Comparison of ENCODE assay signal across 24 cellular contexts in the genomic region with DNA sequence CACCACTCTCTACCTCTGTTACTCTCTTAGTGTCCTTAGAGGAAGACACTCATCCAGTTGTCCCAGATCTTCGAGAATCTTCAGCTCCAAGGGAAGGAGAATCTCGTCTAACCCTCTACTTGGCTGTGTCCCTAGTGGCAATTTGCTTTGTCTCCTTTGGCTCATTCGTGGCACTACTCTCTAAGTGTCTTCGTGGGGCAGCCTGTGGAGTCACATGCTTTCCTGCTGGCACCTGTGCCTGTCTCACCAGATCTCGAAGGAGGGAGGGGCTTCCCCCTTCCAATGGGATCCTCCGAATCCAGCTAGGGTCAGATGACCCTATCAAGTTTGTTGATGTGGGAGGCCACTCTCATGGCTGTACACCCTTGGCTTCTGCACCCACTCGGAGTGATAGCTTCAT. TPM values are rescaled to one million over a fixed set of nuclear protein-coding genes. Genes with fewer than 3 reads are reported as not detected.
"Had no signal": no experiment of that assay in that cellular context is flagged by ENCODE, and none has a peak within 500 bp of the region (broad histone marks: within the 10 kb centered on the region; RNA-seq: fewer than 3 reads in every experiment).

No MANE protein-coding gene starts in this region.

- H3K9me3 Mint-ChIP-seq: activated naive CD8-positive, alpha-beta T cell treated with anti-CD3 and anti-CD28 coated beads, Interleukin-2, amount 10 ng/mL, durations not matched to agents 7 days and 5 days; activated T-cell treated with anti-CD3 and anti-CD28 coated beads, Interleukin-2, amount 50 U/mL, for 4 hours; effector memory CD8-positive, alpha-beta T cell had no signal

- ATAC-seq: activated CD8-positive, alpha-beta T cell treated with anti-CD3 and anti-CD28 coated beads, Interleukin-2, amount 10 ng/mL, durations not matched to agents 7 days and 5 days; activated T-cell treated with anti-CD3 and anti-CD28 coated beads, Interleukin-2, amount 50 U/mL, for 4 hours; effector memory CD8-positive, alpha-beta T cell; gastrocnemius medialis; left colon; right cardiac atrium had no signal

- DNase-seq: activated CD4-positive, alpha-beta T cell treated with anti-CD3 and anti-CD28 coated beads for 1 hour; activated CD4-positive, alpha-beta T cell treated with anti-CD3 and anti-CD28 coated beads, Interleukin-2, amount 50 U/mL, for 1 hour; activated CD8-positive, alpha-beta T cell treated with anti-CD3 and anti-CD28 coated beads, Interleukin-2, amount 10 ng/mL, durations not matched to agents 7 days and 5 days; activated naive CD4-positive, alpha-beta T cell treated with Interleukin-2 at 50 U/mL for 16 hours; activated naive CD8-positive, alpha-beta T cell treated with anti-CD3 and anti-CD28 coated beads, Interleukin-2, amount 10 ng/mL, durations not matched to agents 7 days and 5 days; activated T-cell treated with anti-CD3 and anti-CD28 coated beads, Interleukin-2, amount 50 U/mL, for 4 hours; amniotic stem cell; effector memory CD8-positive, alpha-beta T cell; gastrocnemius medialis; head of caudate nucleus; hypothalamus; left colon; mesenchymal stem cell; ovary; psoas muscle; right cardiac atrium; stimulated activated CD4-positive, alpha-beta T cell treated with anti-CD3 and anti-CD28 coated beads, Interleukin-4, amount 100 ng/mL, for 24 hours; stimulated activated naive CD4-positive, alpha-beta T cell treated with Interleukin-2 at 50 U/mL for 16 hours; T-helper 9 cell; thyroid gland had no signal

- H3K36me3 Mint-ChIP-seq: activated naive CD8-positive, alpha-beta T cell treated with anti-CD3 and anti-CD28 coated beads, Interleukin-2, amount 10 ng/mL, durations not matched to agents 7 days and 5 days had no signal

- H3K27ac ChIP-seq: cardiac muscle cell, esophagus muscularis mucosa, gastrocnemius medialis, ovary, psoas muscle, thyroid gland had no signal

- H3K4me3 Mint-ChIP-seq: activated CD8-positive, alpha-beta T cell treated with anti-CD3 and anti-CD28 coated beads, Interleukin-2, amount 10 ng/mL, durations not matched to agents 7 days and 5 days; activated naive CD8-positive, alpha-beta T cell treated with anti-CD3 and anti-CD28 coated beads, Interleukin-2, amount 10 ng/mL, durations not matched to agents 7 days and 5 days; activated T-cell treated with anti-CD3 and anti-CD28 coated beads, Interleukin-2, amount 50 U/mL, for 4 hours had no signal

- H3K27ac Mint-ChIP-seq: activated CD8-positive, alpha-beta T cell treated with anti-CD3 and anti-CD28 coated beads, Interleukin-2, amount 10 ng/mL, durations not matched to agents 7 days and 5 days; activated naive CD8-positive, alpha-beta T cell treated with anti-CD3 and anti-CD28 coated beads, Interleukin-2, amount 10 ng/mL, durations not matched to agents 7 days and 5 days; effector memory CD8-positive, alpha-beta T cell had no signal

RNA-seq across cellular contexts. Expression of a gene that starts 1.8 kb away (rescaled TPM):
- total RNA-seq: activated CD8-positive, alpha-beta T cell treated with anti-CD3 and anti-CD28 coated beads, Interleukin-2, amount 10 ng/mL, durations not matched to agents 7 days and 5 days; activated naive CD8-positive, alpha-beta T cell treated with anti-CD3 and anti-CD28 coated beads, Interleukin-2, amount 10 ng/mL, durations not matched to agents 7 days and 5 days; activated T-cell treated with anti-CD3 and anti-CD28 coated beads, Interleukin-2, amount 50 U/mL, for 4 hours; mononuclear cell; T-helper 1 cell treated with Interleukin-12 subunit alpha and Interleukin-12 subunit beta and Interleukin-4 antibody, amounts not matched to agents 30 ng/mL and 1 ng/mL, for 36 hours had no signal

RNA-seq across cellular contexts. Expression of a gene that starts 2.3 kb away (rescaled TPM):
- total RNA-seq: activated CD8-positive, alpha-beta T cell treated with anti-CD3 and anti-CD28 coated beads, Interleukin-2, amount 10 ng/mL, durations not matched to agents 7 days and 5 days; activated naive CD8-positive, alpha-beta T cell treated with anti-CD3 and anti-CD28 coated beads, Interleukin-2, amount 10 ng/mL, durations not matched to agents 7 days and 5 days; activated T-cell treated with anti-CD3 and anti-CD28 coated beads, Interleukin-2, amount 50 U/mL, for 4 hours; T-helper 1 cell treated with Interleukin-12 subunit alpha and Interleukin-12 subunit beta and Interleukin-4 antibody, amounts not matched to agents 30 ng/mL and 1 ng/mL, for 36 hours had no signal

RNA-seq across cellular contexts. Expression of a gene that starts 11.4 kb away (rescaled TPM):
- total RNA-seq: activated CD8-positive, alpha-beta T cell treated with anti-CD3 and anti-CD28 coated beads, Interleukin-2, amount 10 ng/mL, durations not matched to agents 7 days and 5 days; activated naive CD8-positive, alpha-beta T cell treated with anti-CD3 and anti-CD28 coated beads, Interleukin-2, amount 10 ng/mL, durations not matched to agents 7 days and 5 days; T-helper 1 cell treated with Interleukin-12 subunit alpha and Interleukin-12 subunit beta and Interleukin-4 antibody, amounts not matched to agents 30 ng/mL and 1 ng/mL, for 36 hours had no signal

RNA-seq across cellular contexts. Expression of a gene that starts 56.8 kb away (rescaled TPM):
- total RNA-seq: activated CD8-positive, alpha-beta T cell treated with anti-CD3 and anti-CD28 coated beads, Interleukin-2, amount 10 ng/mL, durations not matched to agents 7 days and 5 days had no signal
